Comparison of ENCODE assay signal across 38 cellular contexts in genomic region chr10:128766915-128767314, GRCh38.
"Had no signal": no experiment of that assay in that cellular context is flagged by ENCODE, and none has a peak within 500 bp of the region (broad histone marks: within the 10 kb centered on the region; RNA-seq: fewer than 3 reads in every experiment).

No MANE protein-coding gene starts in this region.

- H3K9me3 ChIP-seq: adrenal gland, ascending aorta, body of pancreas had no signal

- H3K36me3 ChIP-seq: adrenal gland, ascending aorta, brain microvascular endothelial cell, breast epithelium, cardiac muscle cell had no signal

- H3K9me3 Mint-ChIP-seq: activated naive CD4-positive, alpha-beta T cell treated with anti-CD3 and anti-CD28 coated beads, Interleukin-2, amount 10 ng/mL, durations not matched to agents 7 days and 5 days; activated naive CD8-positive, alpha-beta T cell treated with anti-CD3 and anti-CD28 coated beads, Interleukin-2, amount 10 ng/mL, durations not matched to agents 7 days and 5 days; activated T-cell treated with anti-CD3 and anti-CD28 coated beads, Interleukin-2, amount 50 U/mL, for 24 hours; activated T-cell treated with anti-CD3 and anti-CD28 coated beads, Interleukin-2, amount 50 U/mL, for 4 hours; activated T-cell treated with anti-CD3 and anti-CD28 coated beads, Interleukin-2, amount 50 U/mL, for 72 hours; activated T-helper 1 cell treated with anti-CD3 and anti-CD28 coated beads, Interleukin-12 subunit alpha, Interleukin-12 subunit beta, Interleukin-2, Interleukin-4 antibody, amounts not matched to agents 30 ng/mL and 10 ng/mL and 1 ng/mL, durations not matched to agents 14 hours and 24 hours and 36 hours; activated T-helper 17 cell treated with anti-CD3 and anti-CD28 coated beads, Interleukin-2, amount 50 U/mL, for 72 hours; activated T-helper 2 cell treated with anti-CD3 and anti-CD28 coated beads, Interferon-gamma antibody, Interleukin-2, Interleukin-4, amounts not matched to agents 10 μg/mL and 5 μg/mL and 100 μg/mL, durations not matched to agents 14 hours and 24 hours and 36 hours; central memory CD8-positive, alpha-beta T cell had no signal

- H3K27ac ChIP-seq: adrenal gland, ascending aorta, body of pancreas, brain microvascular endothelial cell, breast epithelium, cardiac muscle cell had no signal

- ATAC-seq: activated naive CD8-positive, alpha-beta T cell treated with anti-CD3 and anti-CD28 coated beads, Interleukin-2, amount 50 U/mL, for 24 hours; activated T-cell treated with anti-CD3 and anti-CD28 coated beads, Interleukin-2, amount 50 U/mL, for 4 hours; activated T-cell treated with anti-CD3 and anti-CD28 coated beads, Interleukin-2, amount 50 U/mL, for 72 hours; activated T-helper 17 cell treated with anti-CD3 and anti-CD28 coated beads, Interleukin-2, amount 50 U/mL, for 72 hours; body of pancreas had no signal

- H3K4me3 ChIP-seq: adrenal gland, ascending aorta, body of pancreas, breast epithelium, cardiac muscle cell had no signal

- H3K4me1 ChIP-seq: adrenal gland, ascending aorta, body of pancreas, breast epithelium had no signal

- H3K36me3 Mint-ChIP-seq: activated naive CD4-positive, alpha-beta T cell treated with anti-CD3 and anti-CD28 coated beads, Interleukin-2, amount 10 ng/mL, durations not matched to agents 7 days and 5 days; activated naive CD4-positive, alpha-beta T cell treated with anti-CD3 and anti-CD28 coated beads, Interleukin-2, amount 50 U/mL, for 24 hours; activated naive CD8-positive, alpha-beta T cell; activated naive CD8-positive, alpha-beta T cell treated with anti-CD3 and anti-CD28 coated beads for 36 hours; activated naive CD8-positive, alpha-beta T cell treated with anti-CD3 and anti-CD28 coated beads, Interleukin-2, amount 10 ng/mL, durations not matched to agents 7 days and 5 days; brain had no signal

- H3K27ac Mint-ChIP-seq: activated naive CD4-positive, alpha-beta T cell treated with anti-CD3 and anti-CD28 coated beads for 36 hours; activated naive CD4-positive, alpha-beta T cell treated with anti-CD3 and anti-CD28 coated beads, Interleukin-2, amount 50 U/mL, for 24 hours; activated naive CD8-positive, alpha-beta T cell; activated naive CD8-positive, alpha-beta T cell treated with anti-CD3 and anti-CD28 coated beads for 36 hours; activated naive CD8-positive, alpha-beta T cell treated with anti-CD3 and anti-CD28 coated beads, Interleukin-2, amount 10 ng/mL, durations not matched to agents 7 days and 5 days; activated naive CD8-positive, alpha-beta T cell treated with anti-CD3 and anti-CD28 coated beads, Interleukin-2, amount 50 U/mL, for 24 hours; activated T-cell treated with anti-CD3 and anti-CD28 coated beads, Interleukin-2, amount 50 U/mL, for 24 hours; activated T-cell treated with anti-CD3 and anti-CD28 coated beads, Interleukin-2, amount 50 U/mL, for 72 hours; activated T-helper 1 cell treated with anti-CD3 and anti-CD28 coated beads, Interleukin-12 subunit alpha, Interleukin-12 subunit beta, Interleukin-2, Interleukin-4 antibody, amounts not matched to agents 30 ng/mL and 10 ng/mL and 1 ng/mL, durations not matched to agents 14 hours and 24 hours and 36 hours; activated T-helper 17 cell treated with anti-CD3 and anti-CD28 coated beads, Interleukin-2, amount 50 U/mL, for 72 hours; activated T-helper 2 cell treated with anti-CD3 and anti-CD28 coated beads, Interferon-gamma antibody, Interleukin-2, Interleukin-4, amounts not matched to agents 10 μg/mL and 5 μg/mL and 100 μg/mL, durations not matched to agents 14 hours and 24 hours and 36 hours; brain had no signal

- H3K27me3 ChIP-seq: adrenal gland, ascending aorta, brain microvascular endothelial cell, breast epithelium, cardiac muscle cell had no signal

- DNase-seq: activated effector memory CD4-positive, alpha-beta T cell treated with anti-CD3 and anti-CD28 coated beads, Interleukin-2, amount 50 U/mL, for 16 hours; activated effector memory CD4-positive, alpha-beta T cell treated with Interleukin-2 at 50 U/mL for 16 hours; activated gamma-delta T cell; activated gamma-delta T cell treated with Interleukin-2 at 50 U/mL for 16 hours; activated naive CD4-positive, alpha-beta T cell; activated naive CD4-positive, alpha-beta T cell treated with anti-CD3 and anti-CD28 coated beads for 36 hours; activated naive CD4-positive, alpha-beta T cell treated with anti-CD3 and anti-CD28 coated beads, Interleukin-2, amount 10 ng/mL, durations not matched to agents 7 days and 5 days; activated naive CD4-positive, alpha-beta T cell treated with anti-CD3 and anti-CD28 coated beads, Interleukin-2, amount 50 U/mL, for 16 hours; activated naive CD4-positive, alpha-beta T cell treated with Interleukin-2 at 50 U/mL for 16 hours; activated naive CD8-positive, alpha-beta T cell treated with anti-CD3 and anti-CD28 coated beads for 36 hours; activated naive CD8-positive, alpha-beta T cell treated with anti-CD3 and anti-CD28 coated beads, Interleukin-2, amount 10 ng/mL, durations not matched to agents 7 days and 5 days; activated naive CD8-positive, alpha-beta T cell treated with anti-CD3 and anti-CD28 coated beads, Interleukin-2, amount 50 U/mL, for 24 hours; activated T-cell treated with anti-CD3 and anti-CD28 coated beads for 4 hours; activated T-cell treated with anti-CD3 and anti-CD28 coated beads, Interleukin-2, amount 50 U/mL, for 1 hour; activated T-cell treated with anti-CD3 and anti-CD28 coated beads, Interleukin-2, amount 50 U/mL, for 24 hours; activated T-cell treated with anti-CD3 and anti-CD28 coated beads, Interleukin-2, amount 50 U/mL, for 4 hours; activated T-cell treated with anti-CD3 and anti-CD28 coated beads, Interleukin-2, amount 50 U/mL, for 48 hours; activated T-cell treated with anti-CD3 and anti-CD28 coated beads, Interleukin-2, amount 50 U/mL, for 72 hours; adrenal gland; amniotic stem cell; amygdala; anterior cingulate cortex; aorta; body of pancreas; brain microvascular endothelial cell; caudate nucleus; central memory CD4-positive, alpha-beta T cell; cerebellar nuclear complex had no signal
